Comparison of ENCODE assay signal across 9 cellular contexts in the genomic region with DNA sequence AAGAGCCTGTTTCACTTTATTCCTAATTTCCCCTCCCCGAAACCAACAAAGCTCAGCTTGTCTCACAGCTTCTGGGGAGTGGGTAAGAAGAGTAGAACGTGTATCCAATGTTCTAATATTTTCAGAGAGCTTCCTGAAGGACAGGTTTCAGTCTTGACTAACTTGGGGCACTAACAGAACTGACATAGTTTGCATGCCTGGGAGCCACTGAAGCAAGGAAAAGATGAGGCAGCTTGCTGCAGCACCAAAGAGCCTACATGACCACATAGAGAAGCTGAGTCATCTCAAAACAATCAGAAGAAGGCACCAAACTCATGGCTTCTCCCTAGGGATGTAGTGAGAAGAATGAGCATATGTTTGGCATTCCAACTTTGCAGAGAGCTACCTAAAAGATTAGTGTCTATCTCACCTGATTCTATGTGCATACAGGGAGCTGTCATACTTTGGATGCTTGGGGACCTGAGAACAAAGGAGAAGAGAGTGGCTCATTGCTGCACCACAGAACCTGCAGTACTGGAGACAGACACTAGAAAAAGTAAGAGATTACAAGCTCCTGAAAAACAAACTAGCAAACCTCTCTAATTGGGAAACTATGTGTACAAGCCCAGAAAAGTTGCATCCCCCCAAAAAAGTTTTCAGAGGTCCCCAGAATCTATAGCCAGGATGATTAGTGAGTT.
DNase-seq lines count a peak whose midpoint lies in the region; ATAC-seq and TF ChIP-seq lines count a peak whose summit lies in the region.
"Had no signal": no experiment of that assay in that cellular context is flagged by ENCODE, and none has a peak within 500 bp of the region (broad histone marks: within the 10 kb centered on the region; RNA-seq: fewer than 3 reads in every experiment).

No MANE protein-coding gene starts in this region.

- no peak overlapping the region for H3K4me3 ChIP-seq in breast epithelium
- no peak overlapping the region for H3K4me3 ChIP-seq in CD4-positive, alpha-beta memory T cell (ENCODE audit: low read length in 2 of 2)

- peak; percentile 76 for ATAC-seq in HG03103 (IDR thresholded peaks at IDR 0.05; ENCODE audit: low read depth, unreplicated experiment)

- peak overlapping the region; percentile 26 for H3K4me3 Mint-ChIP-seq in MCF 10A (ENCODE audit: unreplicated experiment)
- no peak overlapping the region for H3K4me3 Mint-ChIP-seq in type B pancreatic cell
- no peak overlapping the region for H3K4me3 Mint-ChIP-seq in CD4-positive, alpha-beta memory T cell
- H3K4me3 Mint-ChIP-seq: CD4-positive, alpha-beta T cell had no signal

- no peaks in the 10 kb centered on the region for H3K4me1 ChIP-seq in breast epithelium
- H3K4me1 ChIP-seq in CD4-positive, alpha-beta memory T cell (ENCODE audit: insufficient read depth, low read length): no peaks in the 10 kb centered on the region

- peaks cover 6% of the 10 kb centered on the region for H3K36me3 Mint-ChIP-seq in MCF 10A (ENCODE audit: insufficient read depth, unreplicated experiment)
- H3K36me3 Mint-ChIP-seq in type B pancreatic cell: no peaks in the 10 kb centered on the region
- peaks cover 2 to 5% of the 10 kb centered on the region in 2 donors for H3K36me3 Mint-ChIP-seq in CD4-positive, alpha-beta memory T cell

- H3K9me3 Mint-ChIP-seq in MCF 10A (ENCODE audit: unreplicated experiment) (peaks cover 8% of the 10 kb centered on the region), type B pancreatic cell (peaks cover 21% of the 10 kb centered on the region)
- peaks cover 3 to 55% (median 43%) of the 10 kb centered on the region in 8 donors for H3K9me3 Mint-ChIP-seq in CD4-positive, alpha-beta memory T cell

- TF ChIP-seq CTCF in MCF 10A (IDR thresholded peaks at IDR 0.05; ENCODE audit: unreplicated experiment): peak; percentile 20
- TF ChIP-seq CTCF in breast epithelium (IDR thresholded peaks at IDR 0.05): no peak
- TF ChIP-seq CTCF in type B pancreatic cell (conservative IDR thresholded peaks at IDR 0.05): peak; percentile 46

- intact Hi-C loops in MCF 10A (cut with micrococcal nuclease) (no loop called here), breast epithelium (cut with DNase I; ENCODE audit: low total_unique reads) (no loop called here)
- intact Hi-C loops in CD4-positive, alpha-beta memory T cell (cut with micrococcal nuclease): no loop called here

- POLR2A ChIA-PET in MCF 10A (lab: Yijun Ruan, JAX): interaction anchor here (0.5 to 1.0 kb wide), 2 partner anchors 9 to 181 kb away, joined by 3 read pairs; no protein-coding TSS in a partner anchor
- POLR2A ChIA-PET in CD4-positive, alpha-beta memory T cell (lab: Charles Lee; ENCODE audit: partially characterized antibody): no interaction called here

- DNase-seq in MCF 10A (ENCODE audit: unreplicated experiment): peak; percentile 85
- DNase-seq in breast epithelium (ENCODE audit: low spot score in 2 of 2): no peak
- DNase-seq in amniotic stem cell (lab: John Stamatoyannopoulos, UW): peak; percentile 79
- DNase-seq in type B pancreatic cell (ENCODE audit: extremely low spot score, unreplicated experiment): no peak
- no peak for DNase-seq in inferior parietal cortex (ENCODE audit: extremely low spot score)
- no peak for DNase-seq in KG1 (lab: John Stamatoyannopoulos, UW)
- no peak for DNase-seq in CD4-positive, alpha-beta memory T cell
- DNase-seq: CD4-positive, alpha-beta T cell had no signal

- H3K27ac Mint-ChIP-seq in MCF 10A (ENCODE audit: low read depth, unreplicated experiment) (peak overlapping the region; percentile 99), type B pancreatic cell (no peak overlapping the region)
- no peak overlapping the region for H3K27ac Mint-ChIP-seq in CD4-positive, alpha-beta memory T cell
- H3K27ac Mint-ChIP-seq: CD4-positive, alpha-beta T cell had no signal

- peaks cover 34% of the 10 kb centered on the region for H3K4me1 Mint-ChIP-seq in MCF 10A (ENCODE audit: insufficient read depth, unreplicated experiment)
- no peaks in the 10 kb centered on the region for H3K4me1 Mint-ChIP-seq in type B pancreatic cell (ENCODE audit: unreplicated experiment)
- H3K4me1 Mint-ChIP-seq in CD4-positive, alpha-beta memory T cell: no peaks in the 10 kb centered on the region

- H3K9me3 ChIP-seq in breast epithelium: peaks cover 17 to 36% of the 10 kb centered on the region in 2 donors
- peaks cover 0 to 13% of the 10 kb centered on the region in 2 donors for H3K9me3 ChIP-seq in CD4-positive, alpha-beta memory T cell (ENCODE audit: control insufficient read depth in 1 of 2, low read length in 2 of 2)

- no peak for TF ChIP-seq POLR2A in breast epithelium (IDR thresholded peaks at IDR 0.05)

- H3K36me3 ChIP-seq in breast epithelium: no peaks in the 10 kb centered on the region
- H3K36me3 ChIP-seq in CD4-positive, alpha-beta memory T cell (ENCODE audit: insufficient read depth, low read length): no peaks in the 10 kb centered on the region

- no peaks in the 10 kb centered on the region for H3K27me3 Mint-ChIP-seq in MCF 10A (ENCODE audit: insufficient read depth, unreplicated experiment)
- no peaks in the 10 kb centered on the region for H3K27me3 Mint-ChIP-seq in type B pancreatic cell
- H3K27me3 Mint-ChIP-seq in CD4-positive, alpha-beta memory T cell: peaks cover 0 to 6% of the 10 kb centered on the region in 2 donors

- BruUV-seq in MCF 10A (replicated peaks; lab: Mats Ljungman, UMichigan): no TSS peak

- H3K27me3 ChIP-seq in breast epithelium: no peaks in the 10 kb centered on the region
- H3K27me3 ChIP-seq in CD4-positive, alpha-beta memory T cell (ENCODE audit: insufficient read depth, low read length): no peaks in the 10 kb centered on the region

- CTCF ChIA-PET in MCF 10A (lab: Yijun Ruan, JAX): interaction anchor here (0.7 to 1.5 kb wide), 4 partner anchors 15 to 24 kb away, joined by 3 to 5 read pairs (median 3); no protein-coding TSS in a partner anchor
- CTCF ChIA-PET in CD4-positive, alpha-beta memory T cell (lab: Charles Lee; ENCODE audit: partially characterized antibody): no interaction called here

- H3K27ac ChIP-seq in breast epithelium: no peak overlapping the region
- no peak overlapping the region for H3K27ac ChIP-seq in CD4-positive, alpha-beta memory T cell (ENCODE audit: low read depth, low read length)

Comparison
In these comparisons a context has a peak if more than half of its experiments do, and no peak if none do; other contexts are left out.
1. DNase-seq: peak in MCF 10A (single experiment) and amniotic stem cell (single experiment); none in breast epithelium (0 of 2), type B pancreatic cell (single experiment), inferior parietal cortex (single experiment), KG1 (single experiment) and CD4-positive, alpha-beta memory T cell (0 of 5).
2. CTCF ChIP-seq: peak in MCF 10A (single experiment) and type B pancreatic cell (single experiment); none in breast epithelium (0 of 3).